In the genomic region with DNA sequence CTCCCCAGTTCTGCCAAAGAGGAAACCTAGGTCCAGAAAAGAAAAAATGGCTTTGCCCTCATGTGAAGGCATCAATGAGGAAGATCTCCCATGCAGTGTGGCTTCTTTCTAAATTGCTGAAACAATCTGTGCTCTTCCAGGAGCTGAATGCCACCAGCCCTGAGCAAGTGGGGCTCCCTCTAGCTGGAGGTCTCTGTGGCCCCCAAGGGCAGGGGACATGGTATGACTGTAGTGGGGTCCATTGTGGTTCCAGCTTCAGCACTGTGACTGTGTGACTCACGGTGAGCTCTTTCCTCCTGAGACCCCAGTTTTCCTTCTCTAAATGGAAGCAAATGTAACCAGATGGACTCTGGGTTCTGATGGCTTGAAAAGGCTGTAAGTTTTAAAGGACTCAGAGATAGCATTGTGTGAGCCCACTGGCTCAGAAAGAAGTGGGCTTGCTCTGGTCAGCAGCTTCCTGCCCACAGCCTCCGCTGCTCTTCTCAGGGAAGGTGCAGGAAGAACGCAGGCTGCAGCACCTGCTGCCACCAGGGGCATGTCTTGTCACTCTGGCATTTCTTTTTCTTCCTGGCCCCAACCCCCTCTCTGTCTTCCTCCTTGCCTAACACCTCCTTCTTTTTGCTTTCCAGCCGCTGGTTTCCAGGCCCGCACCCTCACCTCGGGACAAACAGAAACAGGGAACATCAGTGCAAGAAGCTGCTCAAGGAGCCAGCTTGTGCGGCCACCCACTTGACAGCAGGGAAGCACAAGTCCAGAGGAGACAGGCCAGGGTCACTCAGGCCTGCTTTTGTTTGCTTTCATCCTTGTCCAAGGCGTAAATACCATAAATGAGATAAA, we compare ENCODE assay signal across 26 cellular contexts. TPM values are rescaled to one million over a fixed set of nuclear protein-coding genes. Genes with fewer than 3 reads are reported as not detected.
DNase-seq lines count a peak whose midpoint lies in the region; ATAC-seq, FAIRE-seq and TF ChIP-seq lines count a peak whose summit lies in the region.
"Had no signal": no experiment of that assay in that cellular context is flagged by ENCODE, and none has a peak within 500 bp of the region (broad histone marks: within the 10 kb centered on the region; RNA-seq: fewer than 3 reads in every experiment).

No MANE protein-coding gene starts in this region.

- H4K20me1 ChIP-seq in DND-41 (ENCODE audit: insufficient read depth, low read length) (0 out of 2 replicates have a peak, but pooled peaks cover 3% of the 10 kb centered on the region), H1 (replicated peaks in 1 of 2; ENCODE audit: control insufficient read depth in 1 of 2, insufficient read depth in 2 of 2, low read length in 2 of 2) (peaks cover 0 to 2% of the 10 kb centered on the region in 2 experiments)

- no peak overlapping the region for H2BK120ac ChIP-seq in H1 (replicated peaks; ENCODE audit: low read depth, low read length)

- no peaks in the 10 kb centered on the region for H3K23me2 ChIP-seq in H1 (ENCODE audit: low read depth, low read length)

- POLR2A ChIA-PET in H1 (lab: Charles Lee; ENCODE audit: partially characterized antibody), result no interaction called here

- H3K14ac ChIP-seq in H1 (ENCODE audit: insufficient read length), result no peak overlapping the region

- TF ChIP-seq EP300 in H1 (IDR thresholded peaks at IDR 0.05; ENCODE audit: borderline replicate concordance in 1 of 2, low read depth in 2 of 2, low read length in 2 of 2), result no peak

- H2AFZ ChIP-seq in DND-41 (ENCODE audit: low read depth, low read length) (no peak overlapping the region), H1 (ENCODE audit: low read length) (no peak overlapping the region)

- WGBS in H1 (ENCODE audit: extremely low coverage in 1 of 2, insufficient coverage in 1 of 2, insufficient read length in 1 of 2, insufficient replicate concordance in 2 of 2, low coverage in 1 of 2, low lambda C conversion rate in 2 of 2, missing lambda C conversion rate in 1 of 2), 2 experiments, result 94% methylated on average over 8 of the region's 8 CpGs; no CpG with 5 or more reads in 1 of the 2 experiments

- no peak overlapping the region for H3K9ac ChIP-seq in DND-41 (ENCODE audit: low read depth, low read length)
- H3K9ac ChIP-seq in H1 (replicated peaks in 1 of 4; ENCODE audit: extremely low read depth in 1 of 4, low read depth in 3 of 4, low read length in 3 of 4), result no peak overlapping the region

- no peak overlapping the region for H4K91ac ChIP-seq in H1 (replicated peaks; ENCODE audit: insufficient read length, low read length)

- TF ChIP-seq RAD21 in H1 (IDR thresholded peaks at IDR 0.05 in 1 of 2, conservative IDR thresholded peaks at IDR 0.05 in 1 of 2; ENCODE audit: low read depth in 2 of 2, low read length in 2 of 2), result no peak

- H3K18ac ChIP-seq in H1 (ENCODE audit: extremely low read depth, low read length), result no peak overlapping the region

- H3K4me1 ChIP-seq in DND-41 (ENCODE audit: insufficient read depth, low read length) (peaks cover 36% of the 10 kb centered on the region), H1 (replicated peaks in 1 of 4; ENCODE audit: control insufficient read depth in 3 of 4, insufficient read depth in 4 of 4, low read length in 3 of 4) (peaks cover 0 to 2% (median under 1%) of the 10 kb centered on the region in 4 experiments; a peak in 2 of 7 replicates)
- H3K4me1 ChIP-seq: Peyer's patch had no signal

- no peaks in the 10 kb centered on the region for H3K79me1 ChIP-seq in H1 (ENCODE audit: low read depth, low read length)

- H3K4me3 ChIP-seq in DND-41 (ENCODE audit: low read depth in 1 of 2, low read length in 2 of 2) (no peak overlapping the region), H1 (ENCODE audit: extremely low read depth in 1 of 4, insufficient read depth in 2 of 4, low read depth in 3 of 4, low read length in 4 of 4) (no peak overlapping the region)
- H3K4me3 ChIP-seq: GM12878, MG63, Peyer's patch, SJCRH30 had no signal

- H3K27ac ChIP-seq in DND-41 (ENCODE audit: low read length), result peak overlapping the region; percentile 59
- no peak overlapping the region for H3K27ac ChIP-seq in H1 (ENCODE audit: low read depth, low read length)
- H3K27ac ChIP-seq: Peyer's patch, SJCRH30 had no signal

- H3K36me3 ChIP-seq in DND-41 (ENCODE audit: insufficient read depth, low read length) (peaks cover 85% of the 10 kb centered on the region), H1 (ENCODE audit: control insufficient read depth in 2 of 4, insufficient read depth in 4 of 4, low read length in 3 of 4) (peaks cover 0 to 19% (median 4%) of the 10 kb centered on the region in 4 experiments; a peak in 6 of 8 replicates)
- H3K36me3 ChIP-seq: MG63, SJCRH30 had no signal

- H3K79me2 ChIP-seq in DND-41 (ENCODE audit: insufficient read depth, low read length), result peaks cover 29% of the 10 kb centered on the region
- H3K79me2 ChIP-seq in H1 (ENCODE audit: control insufficient read depth in 1 of 2, insufficient read depth in 2 of 2, low read length in 2 of 2), result no peaks in the 10 kb centered on the region

- H2BK15ac ChIP-seq in H1 (ENCODE audit: low read length), result no peak overlapping the region

- no peak overlapping the region for H4K5ac ChIP-seq in H1 (ENCODE audit: insufficient read length, low read depth, low read length)

- TF ChIP-seq CTCF in DND-41 (IDR thresholded peaks at IDR 0.05; ENCODE audit: borderline replicate concordance, extremely low read depth, low read length, poor library complexity, severe bottlenecking) (peak; percentile 18), H1 (IDR thresholded peaks at IDR 0.05; ENCODE audit: control extremely low read depth in 1 of 3, insufficient read depth in 1 of 3, low read depth in 1 of 3, low read length in 3 of 3) (peak in 2 of 3 experiments; percentile 6 to 10; a peak in 2 of 4 replicates), D721Med (IDR thresholded peaks at IDR 0.05; ENCODE audit: insufficient read depth, missing control alignments) (no peak)

- CTCF ChIA-PET in H1 (lab: Charles Lee; ENCODE audit: partially characterized antibody), result interaction anchor here (0.9 to 7.8 kb wide), 12 partner anchors 7 to 270 kb away, joined by 3 to 54 read pairs (median 4); no protein-coding TSS in a partner anchor

- FAIRE-seq in H1 (lab: Jason Lieb, UNC), result no peak
- no peak for FAIRE-seq in D721Med (lab: Jason Lieb, UNC)
- FAIRE-seq: GM12878 had no signal

- no peaks in the 10 kb centered on the region for H3K27me3 ChIP-seq in DND-41 (ENCODE audit: insufficient read depth, low read length, poor library complexity)
- H3K27me3 ChIP-seq in H1 (replicated peaks in 1 of 4; ENCODE audit: control insufficient read depth in 3 of 4, extremely low read depth in 1 of 4, insufficient read depth in 3 of 4, low read length in 3 of 4), result no peaks in the 10 kb centered on the region
- H3K27me3 ChIP-seq: MG63, Peyer's patch, SJCRH30 had no signal

- H3K23ac ChIP-seq in H1 (ENCODE audit: insufficient read length), result no peak overlapping the region

- H4K8ac ChIP-seq in H1 (ENCODE audit: extremely low read depth, insufficient read depth, low read length), result no peak overlapping the region

- ATAC-seq in DND-41 (ENCODE audit: insufficient read depth, low read depth), result no peak
- no peak for ATAC-seq in sciatic nerve
- ATAC-seq in stimulated activated naive CD8-positive, alpha-beta T cell treated with anti-CD3 and anti-CD28 coated beads, Interleukin-15, Interleukin-2, amounts not matched to agents 100 U/mL and 50 U/mL, for 24 hours, result no peak
- ATAC-seq: GM12878 had no signal

- no peak for TF ChIP-seq POLR2A in H1 (IDR thresholded peaks at IDR 0.05; ENCODE audit: control extremely low read depth in 1 of 2, low read depth in 2 of 2, low read length in 2 of 2)

- peak; percentile 43 for DNase-seq in activated CD8-positive, alpha-beta memory T cell treated with anti-CD3 and anti-CD28 coated beads, Interleukin-2, amount 50 U/mL, for 48 hours
- no peak for DNase-seq in activated CD8-positive, alpha-beta memory T cell treated with anti-CD3 and anti-CD28 coated beads, Interleukin-2, amount 50 U/mL, for 4 hours
- no peak for DNase-seq in DND-41
- DNase-seq in H1 (ENCODE audit: low read depth in 1 of 2, low spot score in 2 of 2), result no peak
- DNase-seq in sciatic nerve (ENCODE audit: low spot score), result peak; percentile 41
- no peak for DNase-seq in D721Med (ENCODE audit: insufficient read length, low spot score)
- no peak for DNase-seq in stimulated activated naive CD8-positive, alpha-beta T cell treated with anti-CD3 and anti-CD28 coated beads, Interleukin-15, Interleukin-2, amounts not matched to agents 100 U/mL and 50 U/mL, for 24 hours
- DNase-seq in middle frontal gyrus (ENCODE audit: extremely low spot score, low spot score), result no peak
- DNase-seq: AML-193, DMS79, H7, HFFc6, Kasumi-1, MG63, NCI-H1417, NCI-H1694 treated with DMSO at 0.1 percent for 48 hours, NCI-H2081 treated with DMSO at 0.1 percent for 48 hours, NCI-H2171 treated with DMSO at 0.1 percent for 48 hours, NCI-H526, SJCRH30 had no signal

- H3K4ac ChIP-seq in H1 (replicated peaks; ENCODE audit: insufficient read length, low read depth, low read length), result no peak overlapping the region

- no peak overlapping the region for H2BK5ac ChIP-seq in H1 (ENCODE audit: low read depth, low read length)

- H2BK12ac ChIP-seq in H1 (ENCODE audit: low read depth, low read length), result no peak overlapping the region

- H2AK5ac ChIP-seq in H1 (ENCODE audit: low read depth, low read length), result no peak overlapping the region

- H3K4me2 ChIP-seq in DND-41 (ENCODE audit: insufficient read depth, low read length) (no peak overlapping the region), H1 (ENCODE audit: insufficient read depth in 1 of 2, low read depth in 2 of 2, low read length in 2 of 2) (no peak overlapping the region)

- no peak overlapping the region for H2BK20ac ChIP-seq in H1 (ENCODE audit: low read length)

- H3K56ac ChIP-seq in H1 (replicated peaks; ENCODE audit: insufficient read length, low read depth, low read length), result no peak overlapping the region

- H3K9me3 ChIP-seq in DND-41 (ENCODE audit: insufficient read depth, low read length, severe bottlenecking) (no peaks in the 10 kb centered on the region), H1 (ENCODE audit: insufficient read depth in 2 of 2, low read depth in 1 of 2, low read length in 1 of 2) (no peaks in the 10 kb centered on the region)
- H3K9me3 ChIP-seq: MG63, Peyer's patch, SJCRH30 had no signal

- intact Hi-C loops in sciatic nerve (cut with DNase I), result loop anchor here (2.0 to 5.0 kb wide), 2 partner anchors 141 to 175 kb away; no protein-coding TSS in a partner anchor

RNA-seq across cellular contexts. Expression of gene CXCR6, which starts 5.8 kb away (rescaled TPM):
- total RNA-seq in H1 (2021; fragmentation: NEBNext Ultra II Directional; extraction: Animal tissue kit (Norgen Biotek cat#: 25700)), result not detected in 2 replicates
- polyA plus RNA-seq in H1 (2011; rRNA removed), result not detected in 2 replicates
- not detected for polyA plus RNA-seq in H1 (2011; cell fraction: cytosol; rRNA removed)
- not detected for polyA plus RNA-seq in H1 (2011; cell fraction: nucleus; rRNA removed)
- polyA plus RNA-seq in H1 (2012, experiment 1 of 2), result 0.10 to 0.25 TPM (median 0.16 TPM) in 4 replicates
- not detected for polyA plus RNA-seq in H1 (2012, experiment 2 of 2)
- polyA plus RNA-seq in H1 (2013, experiment 1 of 2), result not detected
- polyA plus RNA-seq in H1 (2013, experiment 2 of 2), result not detected
- not detected in 2 replicates for polyA minus RNA-seq in H1 (2011; rRNA and poly(A)+ RNA removed)
- polyA minus RNA-seq in H1 (2011; cell fraction: cytosol; rRNA and poly(A)+ RNA removed), result not detected
- not detected for polyA minus RNA-seq in H1 (2011; cell fraction: nucleus; rRNA and poly(A)+ RNA removed)
- total RNA-seq in sciatic nerve, result 0.49 TPM
- total RNA-seq: A172, GM12878, H7, HFFc6, OCI-LY7, SJCRH30 had no signal
- polyA plus RNA-seq: AG04450 had no signal

RNA-seq across cellular contexts. Expression of gene CCR9, which starts 51.1 kb away (rescaled TPM):
- not detected in 2 replicates for total RNA-seq in H1 (2021; fragmentation: NEBNext Ultra II Directional; extraction: Animal tissue kit (Norgen Biotek cat#: 25700))
- not detected in 2 replicates for polyA plus RNA-seq in H1 (2011; rRNA removed)
- polyA plus RNA-seq in H1 (2011; cell fraction: cytosol; rRNA removed), result not detected
- polyA plus RNA-seq in H1 (2011; cell fraction: nucleus; rRNA removed), result not detected
- polyA plus RNA-seq in H1 (2012, experiment 1 of 2), result not detected in 4 replicates
- not detected for polyA plus RNA-seq in H1 (2012, experiment 2 of 2)
- polyA plus RNA-seq in H1 (2013, experiment 1 of 2), result not detected
- not detected for polyA plus RNA-seq in H1 (2013, experiment 2 of 2)
- 0.25 and 0.29 TPM in 2 replicates for polyA minus RNA-seq in H1 (2011; rRNA and poly(A)+ RNA removed)
- not detected for polyA minus RNA-seq in H1 (2011; cell fraction: cytosol; rRNA and poly(A)+ RNA removed)
- polyA minus RNA-seq in H1 (2011; cell fraction: nucleus; rRNA and poly(A)+ RNA removed), result not detected
- 0.31 TPM for total RNA-seq in sciatic nerve
- total RNA-seq: A172, H7, HFFc6, SJCRH30 had no signal
- polyA plus RNA-seq: AG04450, CD14-positive monocyte had no signal

RNA-seq across cellular contexts. Expression of gene FYCO1, which starts 58.2 kb away (rescaled TPM):
- 9.3 and 10.8 TPM in 2 replicates for total RNA-seq in H1 (2021; fragmentation: NEBNext Ultra II Directional; extraction: Animal tissue kit (Norgen Biotek cat#: 25700))
- 4.8 and 6.7 TPM in 2 replicates for polyA plus RNA-seq in H1 (2011; rRNA removed)
- 5.4 TPM for polyA plus RNA-seq in H1 (2011; cell fraction: cytosol; rRNA removed)
- polyA plus RNA-seq in H1 (2011; cell fraction: nucleus; rRNA removed), result 16.2 TPM
- 5.2 to 6.1 TPM (median 5.7 TPM) in 4 replicates for polyA plus RNA-seq in H1 (2012, experiment 1 of 2)
- polyA plus RNA-seq in H1 (2012, experiment 2 of 2), result 1.4 TPM
- 5.1 TPM for polyA plus RNA-seq in H1 (2013, experiment 1 of 2)
- polyA plus RNA-seq in H1 (2013, experiment 2 of 2), result 6.2 TPM
- polyA minus RNA-seq in H1 (2011; rRNA and poly(A)+ RNA removed), result 18.5 and 27.0 TPM in 2 replicates
- 7.9 TPM for polyA minus RNA-seq in H1 (2011; cell fraction: cytosol; rRNA and poly(A)+ RNA removed)
- polyA minus RNA-seq in H1 (2011; cell fraction: nucleus; rRNA and poly(A)+ RNA removed), result 22.1 TPM
- 60.6 TPM for total RNA-seq in sciatic nerve

Comparison
In these comparisons a context has a peak if more than half of its experiments do, and no peak if none do; other contexts are left out.
1. DNase-seq: peak in activated CD8-positive, alpha-beta memory T cell treated with anti-CD3 and anti-CD28 coated beads, Interleukin-2, amount 50 U/mL, for 48 hours (single experiment) and sciatic nerve (single experiment); none in activated CD8-positive, alpha-beta memory T cell treated with anti-CD3 and anti-CD28 coated beads, Interleukin-2, amount 50 U/mL, for 4 hours (single experiment), DND-41 (single experiment), H1 (0 of 2), D721Med (single experiment), stimulated activated naive CD8-positive, alpha-beta T cell treated with anti-CD3 and anti-CD28 coated beads, Interleukin-15, Interleukin-2, amounts not matched to agents 100 U/mL and 50 U/mL, for 24 hours (single experiment) and middle frontal gyrus (single experiment).